In genomic region chr10:49114718-49115014, GRCh38 we compare ENCODE assay signal across 11 cellular contexts. TPM values are rescaled to one million over a fixed set of nuclear protein-coding genes. Genes with fewer than 3 reads are reported as not detected.
DNase-seq lines count a peak whose midpoint lies in the region; ATAC-seq and TF ChIP-seq lines count a peak whose summit lies in the region.
"Had no signal": no experiment of that assay in that cellular context is flagged by ENCODE, and none has a peak within 500 bp of the region (broad histone marks: within the 10 kb centered on the region; RNA-seq: fewer than 3 reads in every experiment).

No MANE protein-coding gene starts in this region.

- TF ChIP-seq CTCF in HFFc6 (IDR thresholded peaks at IDR 0.05) (no peak), brain (conservative IDR thresholded peaks at IDR 0.05) (no peak), smooth muscle cell (IDR thresholded peaks at IDR 0.05; ENCODE audit: borderline replicate concordance, insufficient read depth, poor library complexity, severe bottlenecking) (no peak)

- H3K36me3 ChIP-seq in smooth muscle cell (ENCODE audit: low read depth), result no peaks in the 10 kb centered on the region

- H3K27ac ChIP-seq in smooth muscle cell (ENCODE audit: low read depth), result peak overlapping the region; percentile 49

- DNase-seq in HFFc6 (no peak), immature natural killer cell (no peak), smooth muscle cell (lab: John Stamatoyannopoulos, UW; ENCODE audit: unreplicated experiment) (no peak), RPMI8226 (no peak), NCI-H2196 (lab: John Stamatoyannopoulos, UW; ENCODE audit: unreplicated experiment) (no peak)
- DNase-seq: activated effector memory CD4-positive, alpha-beta T cell treated with anti-CD3 and anti-CD28 coated beads, Interleukin-2, amount 50 U/mL, for 16 hours; naive thymus-derived CD8-positive, alpha-beta T cell; NCI-H82 had no signal

- peak overlapping the region; percentile 67 for H2AFZ ChIP-seq in smooth muscle cell (ENCODE audit: low read depth)

- H3F3A ChIP-seq in smooth muscle cell (ENCODE audit: low read depth), result no peaks in the 10 kb centered on the region

- H3K9me3 Mint-ChIP-seq in HFFc6 (no peaks in the 10 kb centered on the region), brain (no peaks in the 10 kb centered on the region), immature natural killer cell (no peaks in the 10 kb centered on the region)
- H3K9me3 Mint-ChIP-seq: naive thymus-derived CD8-positive, alpha-beta T cell had no signal

- no peaks in the 10 kb centered on the region for H3K79me2 ChIP-seq in smooth muscle cell (ENCODE audit: low read depth)

- H3K36me3 Mint-ChIP-seq in HFFc6 (ENCODE audit: low read depth) (no peaks in the 10 kb centered on the region), brain (no peaks in the 10 kb centered on the region), immature natural killer cell (no peaks in the 10 kb centered on the region)
- H3K36me3 Mint-ChIP-seq: naive thymus-derived CD8-positive, alpha-beta T cell had no signal

- H3K27ac Mint-ChIP-seq in HFFc6 (no peak overlapping the region; the same call in 1 of the 2 replicates), brain (peak overlapping the region; percentile 24 to 90 (median 69)), immature natural killer cell (peak overlapping the region in 1 of 6 donors; percentile 24)

- H3K4me1 Mint-ChIP-seq in HFFc6 (ENCODE audit: low read depth), result no peaks in the 10 kb centered on the region; the same call in 1 of the 2 replicates
- H3K4me1 Mint-ChIP-seq in brain, result peaks cover 60% of the 10 kb centered on the region
- H3K4me1 Mint-ChIP-seq in immature natural killer cell, result peaks cover 4 to 8% of the 10 kb centered on the region in 2 donors

- peak overlapping the region; percentile 88 for H3K4me2 ChIP-seq in smooth muscle cell

- WGBS in smooth muscle cell (ENCODE audit: low lambda C conversion rate), result 51% methylated on average over 9 of the region's 9 CpGs

- no peaks in the 10 kb centered on the region for H3K27me3 ChIP-seq in smooth muscle cell (ENCODE audit: low read depth)

- peak overlapping the region; percentile 79 for H3K9ac ChIP-seq in smooth muscle cell (ENCODE audit: low read depth)

- peak overlapping the region; percentile 64 for H3K4me3 ChIP-seq in smooth muscle cell

- ATAC-seq in GM21381 (IDR thresholded peaks at IDR 0.05; ENCODE audit: unreplicated experiment) (no peak), HG03565 (IDR thresholded peaks at IDR 0.05; ENCODE audit: unreplicated experiment) (no peak)
- ATAC-seq: naive thymus-derived CD8-positive, alpha-beta T cell had no signal

- peaks cover 59% of the 10 kb centered on the region for H3K27me3 Mint-ChIP-seq in HFFc6 (ENCODE audit: insufficient read depth)
- H3K27me3 Mint-ChIP-seq in brain, result peaks cover 5% of the 10 kb centered on the region
- peaks cover 0 to 19% (median 7%) of the 10 kb centered on the region in 3 donors for H3K27me3 Mint-ChIP-seq in immature natural killer cell (ENCODE audit: low read depth in 3 of 3)

- H3K9me3 ChIP-seq in smooth muscle cell (replicated peaks; ENCODE audit: low read depth), result no peaks in the 10 kb centered on the region

- H3K4me3 Mint-ChIP-seq in HFFc6 (peak overlapping the region; percentile 76), brain (peak overlapping the region; percentile 80 to 95 (median 87)), immature natural killer cell (peak overlapping the region; percentile 70 to 80 (median 77))

- peaks cover 15% of the 10 kb centered on the region for H3K4me1 ChIP-seq in smooth muscle cell (ENCODE audit: low read depth)

- H4K20me1 ChIP-seq in smooth muscle cell (ENCODE audit: low read depth), result no peaks in the 10 kb centered on the region

RNA-seq across cellular contexts. Expression of gene VSTM4, which starts 0.7 kb away (rescaled TPM):
- under 1 TPM in 5 of 6 experiments, not detected in 1; 0.05 to 0.24 (median 0.14) TPM for total RNA-seq in HFFc6 (2021; fragmentation: NEBNext Ultra II Directional; extraction: Animal tissue kit (Norgen Biotek cat#: 25700))
- polyA plus RNA-seq in brain (ENCODE audit: insufficient read depth, low read depth, low replicate concordance), result 15.5 TPM
- polyA plus RNA-seq in immature natural killer cell, result under 1 TPM in 2 of 3 donors, not detected in 1; 0.03 to 0.12 TPM
- 5.1 and 5.2 TPM in 2 replicates for total RNA-seq in smooth muscle cell
- polyA plus RNA-seq in smooth muscle cell, result 5.7 and 7.7 TPM in 2 replicates
- total RNA-seq: naive thymus-derived CD8-positive, alpha-beta T cell had no signal

RNA-seq across cellular contexts. Expression of gene FAM170B, which starts 19.2 kb away (rescaled TPM):
- total RNA-seq in HFFc6 (2021; fragmentation: NEBNext Ultra II Directional; extraction: Animal tissue kit (Norgen Biotek cat#: 25700)), result not detected
- polyA plus RNA-seq in brain (ENCODE audit: insufficient read depth, low read depth, low replicate concordance) (not detected), immature natural killer cell (not detected), smooth muscle cell (not detected in 2 replicates)
- total RNA-seq in smooth muscle cell, result not detected in 2 replicates
- total RNA-seq: naive thymus-derived CD8-positive, alpha-beta T cell had no signal
- polyA plus RNA-seq: naive thymus-derived CD8-positive, alpha-beta T cell had no signal
